Comparison of ENCODE assay signal across 22 cellular contexts in genomic region chr6:66900081-66900770, GRCh38.
"Had no signal": no experiment of that assay in that cellular context is flagged by ENCODE, and none has a peak within 500 bp of the region (broad histone marks: within the 10 kb centered on the region; RNA-seq: fewer than 3 reads in every experiment).

No MANE protein-coding gene starts in this region.

- H3K36me3 Mint-ChIP-seq: activated naive CD4-positive, alpha-beta T cell treated with anti-CD3 and anti-CD28 coated beads, Interleukin-2, amount 10 ng/mL, durations not matched to agents 7 days and 5 days; brain; naive thymus-derived CD8-positive, alpha-beta T cell had no signal

- H3K4me2 ChIP-seq: SK-N-SH had no signal

- H3K27ac ChIP-seq: left ventricle myocardium inferior, right atrium auricular region, transverse colon had no signal

- DNase-seq: activated CD4-positive, alpha-beta T cell treated with anti-CD3 and anti-CD28 coated beads, Interleukin-2, amount 50 U/mL, for 48 hours; activated CD4-positive, CD25-positive, alpha-beta regulatory T cell treated with anti-CD3 and anti-CD28 coated beads, Interleukin-2, amount 50 U/mL, for 72 hours; activated naive CD4-positive, alpha-beta T cell treated with anti-CD3 and anti-CD28 coated beads, Interleukin-2, amount 10 ng/mL, durations not matched to agents 7 days and 5 days; effector memory CD4-positive, alpha-beta T cell; hippocampal formation; left ventricle myocardium inferior; mucosa of descending colon; naive thymus-derived CD8-positive, alpha-beta T cell; occipital lobe; SK-N-SH; small intestine; stimulated activated CD4-positive, alpha-beta T cell treated with anti-CD3 and anti-CD28 coated beads, Interleukin-4, amount 100 ng/mL, for 4 hours; stimulated activated CD8-positive, alpha-beta memory T cell treated with anti-CD3 and anti-CD28 coated beads, Interleukin-4, amount 100 ng/mL, for 48 hours; stimulated activated naive CD8-positive, alpha-beta T cell treated with anti-CD3 and anti-CD28 coated beads, Interleukin-15, Interleukin-2, amounts not matched to agents 100 U/mL and 50 U/mL, for 24 hours; T-helper 1 cell; T1000; transverse colon had no signal

- H3K9me2 ChIP-seq: SK-N-SH had no signal

- H3K9me3 ChIP-seq: right atrium auricular region, SK-N-SH had no signal

- H3K27ac Mint-ChIP-seq: activated naive CD4-positive, alpha-beta T cell treated with anti-CD3 and anti-CD28 coated beads, Interleukin-2, amount 10 ng/mL, durations not matched to agents 7 days and 5 days; activated T-helper 2 cell treated with anti-CD3 and anti-CD28 coated beads, Interferon-gamma antibody, Interleukin-2, Interleukin-4, amounts not matched to agents 10 μg/mL and 5 μg/mL and 100 μg/mL, durations not matched to agents 14 hours and 24 hours and 36 hours; dendritic cell treated with granulocyte-macrophage colony-stimulating factor and Interleukin-4, amounts not matched to agents 40 ng/mL and 50 ng/mL, for 4 days; naive thymus-derived CD8-positive, alpha-beta T cell had no signal

- H3K4me1 ChIP-seq: left ventricle myocardium inferior, right atrium auricular region, transverse colon had no signal

- H3K4me3 Mint-ChIP-seq: activated naive CD4-positive, alpha-beta T cell treated with anti-CD3 and anti-CD28 coated beads, Interleukin-2, amount 10 ng/mL, durations not matched to agents 7 days and 5 days; brain; central memory CD8-positive, alpha-beta T cell; dendritic cell treated with granulocyte-macrophage colony-stimulating factor and Interleukin-4, amounts not matched to agents 40 ng/mL and 50 ng/mL, for 4 days; naive thymus-derived CD8-positive, alpha-beta T cell had no signal

- H3K4me1 Mint-ChIP-seq: activated naive CD4-positive, alpha-beta T cell treated with anti-CD3 and anti-CD28 coated beads, Interleukin-2, amount 10 ng/mL, durations not matched to agents 7 days and 5 days; central memory CD8-positive, alpha-beta T cell; naive thymus-derived CD8-positive, alpha-beta T cell had no signal

- H3K27me3 Mint-ChIP-seq: activated naive CD4-positive, alpha-beta T cell treated with anti-CD3 and anti-CD28 coated beads, Interleukin-2, amount 10 ng/mL, durations not matched to agents 7 days and 5 days; central memory CD8-positive, alpha-beta T cell; dendritic cell treated with granulocyte-macrophage colony-stimulating factor and Interleukin-4, amounts not matched to agents 40 ng/mL and 50 ng/mL, for 4 days; naive thymus-derived CD8-positive, alpha-beta T cell had no signal

- H3K27me3 ChIP-seq: right atrium auricular region, transverse colon had no signal

- H3K9ac ChIP-seq: SK-N-SH had no signal

- H3K4me3 ChIP-seq: left ventricle myocardium inferior, mucosa of descending colon, right atrium auricular region, transverse colon had no signal

- H3K36me3 ChIP-seq: left ventricle myocardium inferior, right atrium auricular region, transverse colon had no signal
